Comparison of ENCODE assay signal across 8 cellular contexts in genomic region chr3:49839193-49839809, GRCh38. TPM values are rescaled to one million over a fixed set of nuclear protein-coding genes. Genes with fewer than 3 reads are reported as not detected.
DNase-seq lines count a peak whose midpoint lies in the region; ATAC-seq and TF ChIP-seq lines count a peak whose summit lies in the region.

No MANE protein-coding gene starts in this region.

- DNase-seq in GM10266 (ENCODE audit: extremely low spot score) (peak; percentile 72), NCI-H128 (lab: John Stamatoyannopoulos, UW; ENCODE audit: unreplicated experiment) (peak; percentile 51), T-helper 22 cell (ENCODE audit: low read depth) (peak; percentile 46), ascending aorta (ENCODE audit: low spot score in 2 of 2) (peak; percentile 25 to 89), right cardiac atrium (peak; percentile 75 to 91 (median 87)), sigmoid colon (peak; percentile 87)

- TF ChIP-seq POLR2A in sigmoid colon (IDR thresholded peaks at IDR 0.05) = no peak

- no peak for TF ChIP-seq EP300 in sigmoid colon (IDR thresholded peaks at IDR 0.05)

- TF ChIP-seq CTCF in GM10266 (IDR thresholded peaks at IDR 0.05; ENCODE audit: control insufficient read depth, insufficient read depth, low read depth, missing control alignments) (peak; percentile 98), ascending aorta (IDR thresholded peaks at IDR 0.05) (peak; percentile 84 to 93 (median 93)), sigmoid colon (IDR thresholded peaks at IDR 0.05) (peak; percentile 77 to 89 (median 84))

- intact Hi-C loops in ascending aorta (cut with DNase I) (loop anchor here (1.0 to 2.0 kb wide), 4 partner anchors 37 to 300 kb away; no protein-coding TSS in a partner anchor), right cardiac atrium (cut with DNase I) (loop anchor here in 3 of 4 donors (1.0 to 5.0 kb wide), 4 partner anchors 34 to 68 kb away; partner anchors contain the start of gene INKA1 (in 1 of the 3)), sigmoid colon (cut with DNase I) (loop anchor here (1.0 to 2.0 kb wide), 2 partner anchors 37 to 138 kb away; no protein-coding TSS in a partner anchor)

- H3K4me3 ChIP-seq in ascending aorta (no peak overlapping the region), right cardiac atrium (ENCODE audit: low read length) (no peak overlapping the region), sigmoid colon (no peak overlapping the region)

- WGBS in right cardiac atrium = 28% methylated on average over 6 of the region's 6 CpGs
- WGBS in sigmoid colon, 2 donors = 47 to 48% methylated on average over 6 of the region's 6 CpGs

- no peak overlapping the region for H3K27ac ChIP-seq in ascending aorta
- H3K27ac ChIP-seq in right cardiac atrium (ENCODE audit: low read length) = no peak overlapping the region
- H3K27ac ChIP-seq in sigmoid colon = peak overlapping the region in 2 of 4 donors; percentile 9 to 25

- H3K9me3 ChIP-seq in ascending aorta = no peaks in the 10 kb centered on the region
- no peaks in the 10 kb centered on the region for H3K9me3 ChIP-seq in right cardiac atrium (ENCODE audit: control insufficient read depth, low read length)
- no peaks in the 10 kb centered on the region for H3K9me3 ChIP-seq in sigmoid colon

- peaks cover 0 to 4% of the 10 kb centered on the region in 2 donors for H3K4me1 ChIP-seq in ascending aorta
- H3K4me1 ChIP-seq in right cardiac atrium (ENCODE audit: control insufficient read depth, insufficient read depth, low read length) = peaks cover 4% of the 10 kb centered on the region
- H3K4me1 ChIP-seq in sigmoid colon = peaks cover 0 to 15% (median 4%) of the 10 kb centered on the region in 4 donors

- H3K27me3 ChIP-seq in ascending aorta = no peaks in the 10 kb centered on the region
- H3K27me3 ChIP-seq in right cardiac atrium (ENCODE audit: control insufficient read depth, insufficient read depth) = no peaks in the 10 kb centered on the region
- H3K27me3 ChIP-seq in sigmoid colon = no peaks in the 10 kb centered on the region

- H3K36me3 ChIP-seq in ascending aorta = no peaks in the 10 kb centered on the region
- no peaks in the 10 kb centered on the region for H3K36me3 ChIP-seq in sigmoid colon

- peak; percentile 84 to 86 for ATAC-seq in right cardiac atrium
- no peak for ATAC-seq in HG03565 (IDR thresholded peaks at IDR 0.05; ENCODE audit: unreplicated experiment)
- ATAC-seq in HG03521 (IDR thresholded peaks at IDR 0.05; ENCODE audit: unreplicated experiment) = no peak

RNA-seq across cellular contexts. Expression of gene TRAIP, which starts 17.1 kb away (rescaled TPM):
- total RNA-seq in ascending aorta (not detected), right cardiac atrium (1 to 10 TPM in 3 of 4 donors, under 1 TPM in 1; 0.68 to 1.5 (median 1.3) TPM), sigmoid colon (1 to 10 TPM in 3 of 4 donors, under 1 TPM in 1; 0.54 to 1.8 (median 1.6) TPM)
- polyA plus RNA-seq in right cardiac atrium (0.81 TPM), sigmoid colon (1 to 10 TPM; 1.2 to 7.1 (median 1.4) TPM)

RNA-seq across cellular contexts. Expression of gene UBA7, which starts 25.5 kb away (rescaled TPM):
- total RNA-seq in ascending aorta (56.1 TPM), right cardiac atrium (10 to 100 TPM; 25.5 to 40.5 (median 38.2) TPM), sigmoid colon (10 to 100 TPM; 28.5 to 74.2 (median 55.7) TPM)
- polyA plus RNA-seq in right cardiac atrium (25.1 TPM), sigmoid colon (10 to 100 TPM; 15.6 to 92.6 (median 22.9) TPM)

RNA-seq across cellular contexts. Expression of gene CAMKV, which starts 30.4 kb away (rescaled TPM):
- total RNA-seq in ascending aorta (not detected), right cardiac atrium (not detected), sigmoid colon (not detected)
- polyA plus RNA-seq in right cardiac atrium (not detected), sigmoid colon (under 1 TPM in 1 of 3 donors, not detected in 2; 0.12 TPM)

RNA-seq across cellular contexts. Expression of gene INKA1, which starts 36.2 kb away (rescaled TPM):
- total RNA-seq in ascending aorta = not detected
- 1 to 10 TPM; 2.2 to 6.4 (median 4.6) TPM for total RNA-seq in right cardiac atrium
- 3.9 TPM for polyA plus RNA-seq in right cardiac atrium
- total RNA-seq in sigmoid colon = 1 to 10 TPM in 3 of 4 donors, under 1 TPM in 1; 0.95 to 5.0 (median 4.1) TPM
- 1 to 10 TPM in 1 of 3 donors, under 1 TPM in 1, not detected in 1; 0.60 to 3.5 TPM for polyA plus RNA-seq in sigmoid colon

RNA-seq across cellular contexts. Expression of gene CDHR4, which starts 39.6 kb away (rescaled TPM):
- total RNA-seq in ascending aorta (not detected), right cardiac atrium (under 1 TPM in 1 of 4 donors, not detected in 3; 0.29 TPM), sigmoid colon (1 to 10 TPM in 1 of 4 donors, under 1 TPM in 2, not detected in 1; 0.27 to 1.1 (median 0.99) TPM)
- polyA plus RNA-seq in right cardiac atrium (0.07 TPM), sigmoid colon (under 1 TPM in 1 of 3 donors, not detected in 2; 0.16 TPM)

Comparison
In these comparisons a context has a peak if more than half of its experiments do, and no peak if none do; other contexts are left out.
1. ATAC-seq: peak in right cardiac atrium (2 of 2); none in HG03565 (single experiment) and HG03521 (single experiment).
2. Peak in every context shown above with its lines, with median percentiles within 50 percentile points of each other: DNase-seq and CTCF ChIP-seq.